In genomic region chr12:113438523-113439300, GRCh38 we compare ENCODE assay signal across 19 cellular contexts. TPM values are rescaled to one million over a fixed set of nuclear protein-coding genes. Genes with fewer than 3 reads are reported as not detected.
DNase-seq lines count a peak whose midpoint lies in the region; ATAC-seq, FAIRE-seq and TF ChIP-seq lines count a peak whose summit lies in the region.
"Had no signal": no experiment of that assay in that cellular context is flagged by ENCODE, and none has a peak within 500 bp of the region (broad histone marks: within the 10 kb centered on the region; RNA-seq: fewer than 3 reads in every experiment).

No MANE protein-coding gene starts in this region.

- no peaks in the 10 kb centered on the region for H3K4me1 Mint-ChIP-seq in endothelial cell (ENCODE audit: unreplicated experiment)
- H3K4me1 Mint-ChIP-seq: CD4-positive, CD25-positive, alpha-beta regulatory T cell; CD8-positive, alpha-beta memory T cell had no signal

- TF ChIP-seq CTCF in A549 (IDR thresholded peaks at IDR 0.05) (no peak), HEK293 (tag by site-specific recombination; IDR thresholded peaks at IDR 0.05) (no peak), GM12878 (IDR thresholded peaks at IDR 0.05 in 2 of 3, conservative IDR thresholded peaks at IDR 0.05 in 1 of 3; ENCODE audit: control insufficient read depth in 2 of 3, extremely low read depth in 1 of 3, insufficient read depth in 1 of 3, low read depth in 3 of 3, low read length in 3 of 3) (no peak), endothelial cell (IDR thresholded peaks at IDR 0.05; ENCODE audit: unreplicated experiment) (no peak)

- no peak for TF ChIP-seq POLR2A in A549 (IDR thresholded peaks at IDR 0.05; ENCODE audit: low read length)
- TF ChIP-seq POLR2A in GM12878 (IDR thresholded peaks at IDR 0.05; ENCODE audit: low read depth, low read length), result no peak

- H3K14ac ChIP-seq in mesenchymal stem cell (ENCODE audit: low read length in 2 of 2), result no peak overlapping the region

- no peaks in the 10 kb centered on the region for H3K36me3 Mint-ChIP-seq in endothelial cell (ENCODE audit: low read depth, unreplicated experiment)
- H3K36me3 Mint-ChIP-seq: CD4-positive, CD25-positive, alpha-beta regulatory T cell; CD8-positive, alpha-beta memory T cell had no signal

- DNase-seq in A549 (ENCODE audit: low read depth in 1 of 2, low spot score in 1 of 2), result no peak
- DNase-seq in GM12878 (ENCODE audit: low read depth, low spot score), result no peak
- no peak for DNase-seq in mesenchymal stem cell
- DNase-seq in COR-L47 (lab: John Stamatoyannopoulos, UW), result no peak
- no peak for DNase-seq in GM23248
- DNase-seq in endothelial cell (ENCODE audit: low spot score), result no peak
- DNase-seq: CD4-positive, CD25-positive, alpha-beta regulatory T cell; CD8-positive, alpha-beta memory T cell; GDM1 had no signal

- H3K4me3 ChIP-seq in A549, result no peak overlapping the region
- H3K4me3 ChIP-seq in HEK293 (ENCODE audit: low read depth, low read length), result no peak overlapping the region
- no peak overlapping the region for H3K4me3 ChIP-seq in GM12878
- H3K4me3 ChIP-seq in mesenchymal stem cell (ENCODE audit: insufficient read depth in 1 of 2, low read depth in 1 of 2, low read length in 2 of 2), result no peak overlapping the region
- no peak overlapping the region for H3K4me3 ChIP-seq in GM23248
- H3K4me3 ChIP-seq: HAP-1 had no signal

- H3K23ac ChIP-seq in mesenchymal stem cell (ENCODE audit: low read length in 2 of 2), result no peak overlapping the region

- H3K9me2 ChIP-seq in GM23248 (ENCODE audit: insufficient read depth), result no peaks in the 10 kb centered on the region

- H2AFZ ChIP-seq in GM12878 (ENCODE audit: control insufficient read depth, low read depth, low read length) (no peak overlapping the region), mesenchymal stem cell (ENCODE audit: low read depth, low read length) (no peak overlapping the region), GM23248 (no peak overlapping the region)

- WGBS in A549 (ENCODE audit: missing lambda C conversion rate), result 39% methylated on average over 4 of the region's 4 CpGs
- WGBS in GM12878 (ENCODE audit: insufficient coverage, insufficient replicate concordance, low lambda C conversion rate, missing lambda C conversion rate), result 0% methylated on average over 4 of the region's 4 CpGs
- WGBS in mesenchymal stem cell, result 76% methylated on average over 4 of the region's 4 CpGs
- 38 to 54% methylated on average over 4 of the region's 4 CpGs for WGBS in GM23248 (ENCODE audit: low coverage in 1 of 2, low lambda C conversion rate in 2 of 2, missing lambda C conversion rate in 2 of 2), 2 experiments

- no peak overlapping the region for H2AK5ac ChIP-seq in mesenchymal stem cell (ENCODE audit: low read length, severe bottlenecking)

- TF ChIP-seq RAD21 in A549 (conservative IDR thresholded peaks at IDR 0.05 in 1 of 2, IDR thresholded peaks at IDR 0.05 in 1 of 2) (no peak), GM12878 (IDR thresholded peaks at IDR 0.05; ENCODE audit: insufficient read depth, low read depth, low read length) (no peak)

- no peak overlapping the region for H2BK15ac ChIP-seq in mesenchymal stem cell (ENCODE audit: low read depth, poor library complexity, severe bottlenecking)

- no peak overlapping the region for H3K4ac ChIP-seq in mesenchymal stem cell (ENCODE audit: low read depth in 1 of 2, low read length in 2 of 2)

- H4K91ac ChIP-seq in mesenchymal stem cell (ENCODE audit: low read length), result no peak overlapping the region

- no peak overlapping the region for H3K27ac Mint-ChIP-seq in endothelial cell (ENCODE audit: unreplicated experiment)
- H3K27ac Mint-ChIP-seq: CD4-positive, CD25-positive, alpha-beta regulatory T cell; CD8-positive, alpha-beta memory T cell had no signal

- H3K79me1 ChIP-seq in mesenchymal stem cell (replicated peaks; ENCODE audit: low read length, poor library complexity, severe bottlenecking), result no peaks in the 10 kb centered on the region

- H4K8ac ChIP-seq in mesenchymal stem cell (ENCODE audit: low read length), result no peak overlapping the region

- H2BK12ac ChIP-seq in mesenchymal stem cell (ENCODE audit: low read length in 2 of 2), result no peak overlapping the region

- H3K4me2 ChIP-seq in A549 (no peak overlapping the region), GM12878 (ENCODE audit: control insufficient read depth, insufficient read depth) (no peak overlapping the region), mesenchymal stem cell (ENCODE audit: low read length, poor library complexity, severe bottlenecking) (no peak overlapping the region), GM23248 (ENCODE audit: unreplicated experiment) (no peak overlapping the region)

- peaks cover 5% of the 10 kb centered on the region for H3K27me3 Mint-ChIP-seq in endothelial cell (ENCODE audit: unreplicated experiment)

- H3K4me3 Mint-ChIP-seq in endothelial cell (ENCODE audit: unreplicated experiment), result no peak overlapping the region
- H3K4me3 Mint-ChIP-seq: CD4-positive, CD25-positive, alpha-beta regulatory T cell; CD8-positive, alpha-beta memory T cell had no signal

- no peaks in the 10 kb centered on the region for H3K9me3 Mint-ChIP-seq in endothelial cell (ENCODE audit: unreplicated experiment)
- H3K9me3 Mint-ChIP-seq: CD4-positive, CD25-positive, alpha-beta regulatory T cell; CD8-positive, alpha-beta memory T cell had no signal

- FAIRE-seq in A549 (lab: Jason Lieb, UNC), result peak; percentile 77
- peak; percentile 13 for FAIRE-seq in GM12878 (lab: Jason Lieb, UNC)
- FAIRE-seq: D721Med had no signal

- H3K9me3 ChIP-seq in A549 (no peaks in the 10 kb centered on the region), HEK293 (ENCODE audit: control insufficient read depth, insufficient read depth, low read depth, low read length) (no peaks in the 10 kb centered on the region), GM12878 (replicated peaks; ENCODE audit: control insufficient read depth, insufficient read depth, low read length) (no peaks in the 10 kb centered on the region), mesenchymal stem cell (ENCODE audit: control insufficient read depth, low read length) (no peaks in the 10 kb centered on the region), GM23248 (ENCODE audit: low read depth) (no peaks in the 10 kb centered on the region)
- H3K9me3 ChIP-seq: BE2C, Caco-2, HAP-1 had no signal

- peaks cover 2 to 9% of the 10 kb centered on the region in 2 experiments; a peak in 3 of 4 replicates for H3K27me3 ChIP-seq in GM12878 (replicated peaks in 1 of 2; ENCODE audit: control insufficient read depth in 2 of 2, insufficient read depth in 2 of 2, low read length in 1 of 2)
- peaks cover 56 to 57% of the 10 kb centered on the region in 2 experiments for H3K27me3 ChIP-seq in mesenchymal stem cell (ENCODE audit: control insufficient read depth in 1 of 2, insufficient read depth in 1 of 2, low read length in 2 of 2)
- peaks cover 17% of the 10 kb centered on the region; the same call in 1 of the 2 replicates for H3K27me3 ChIP-seq in GM23248 (replicated peaks; ENCODE audit: insufficient read depth)

- RAD21 ChIA-PET in GM12878 (lab: Charles Lee; ENCODE audit: unreplicated experiment), result no interaction called here

- POLR2A ChIA-PET in A549 (lab: Yijun Ruan, JAX) (no interaction called here), HEK293 (lab: Yijun Ruan, JAX) (no interaction called here), GM12878 (lab: Charles Lee) (no interaction called here)

- ATAC-seq in A549 (no peak), GM12878 (no peak)

- no peak overlapping the region for H2BK120ac ChIP-seq in mesenchymal stem cell (ENCODE audit: low read depth, low read length)

- H3K9ac ChIP-seq in GM12878 (ENCODE audit: control insufficient read depth, insufficient read depth, low read length), result no peak overlapping the region
- peak overlapping the region; percentile 44 for H3K9ac ChIP-seq in mesenchymal stem cell (ENCODE audit: low read length)
- no peak overlapping the region for H3K9ac ChIP-seq in GM23248

- H3K36me3 ChIP-seq in HEK293 (ENCODE audit: control insufficient read depth in 2 of 2, insufficient read depth in 1 of 2, low read length in 2 of 2) (no peaks in the 10 kb centered on the region), GM12878 (ENCODE audit: control insufficient read depth in 2 of 2, insufficient read depth in 2 of 2, low read length in 1 of 2) (no peaks in the 10 kb centered on the region), mesenchymal stem cell (ENCODE audit: control insufficient read depth in 1 of 2, insufficient read depth in 2 of 2, low read depth in 1 of 2, low read length in 2 of 2) (no peaks in the 10 kb centered on the region), GM23248 (ENCODE audit: low read depth) (no peaks in the 10 kb centered on the region)
- H3K36me3 ChIP-seq: BE2C, HAP-1 had no signal

- no TSS peak for BruUV-seq in GM12878 (replicated peaks; lab: Mats Ljungman, UMichigan)

- intact Hi-C loops in GM12878 (cut with micrococcal nuclease; ENCODE audit: unreplicated experiment), result loop anchor here (10.0 kb wide), 1 partner anchor 476 kb away; no protein-coding TSS in a partner anchor

- no peaks in the 10 kb centered on the region; the same call in 1 of the 2 replicates for H4K20me1 ChIP-seq in GM12878 (ENCODE audit: control insufficient read depth, insufficient read depth)
- no peaks in the 10 kb centered on the region for H4K20me1 ChIP-seq in GM23248 (ENCODE audit: insufficient read depth)

- H2BK5ac ChIP-seq in mesenchymal stem cell (ENCODE audit: low read depth, low read length, poor library complexity, severe bottlenecking), result no peak overlapping the region

- TF ChIP-seq EP300 in A549 (IDR thresholded peaks at IDR 0.05), result no peak
- TF ChIP-seq EP300 in GM12878 (IDR thresholded peaks at IDR 0.05; ENCODE audit: borderline replicate concordance in 1 of 2, control insufficient read depth in 1 of 2, low read depth in 2 of 2, low read length in 2 of 2), result no peak

- no peaks in the 10 kb centered on the region for H3K4me1 ChIP-seq in A549
- no peaks in the 10 kb centered on the region for H3K4me1 ChIP-seq in HEK293 (ENCODE audit: control insufficient read depth, insufficient read depth, low read length)
- no peaks in the 10 kb centered on the region for H3K4me1 ChIP-seq in GM12878 (ENCODE audit: control insufficient read depth, insufficient read depth, low read length)
- peaks cover under 1% of the 10 kb centered on the region for H3K4me1 ChIP-seq in mesenchymal stem cell (ENCODE audit: control insufficient read depth, insufficient read depth, low read depth, low read length)
- H3K4me1 ChIP-seq in GM23248 (ENCODE audit: insufficient read depth), result no peaks in the 10 kb centered on the region
- H3K4me1 ChIP-seq: BE2C, Caco-2, HAP-1 had no signal

- H3K79me2 ChIP-seq in GM12878 (ENCODE audit: control insufficient read depth, insufficient read depth, low read length) (no peaks in the 10 kb centered on the region), GM23248 (ENCODE audit: insufficient read depth) (no peaks in the 10 kb centered on the region)

- in situ Hi-C loops in GM12878 (cut with MboI), result loop anchor here (10.0 kb wide), 1 partner anchor 476 kb away; no protein-coding TSS in a partner anchor
- in situ Hi-C loops in GM23248 (cut with MboI), result no loop called here

- H3F3A ChIP-seq in GM23248 (ENCODE audit: insufficient read depth), result no peaks in the 10 kb centered on the region

- CTCF ChIA-PET in A549 (lab: Yijun Ruan, JAX), result interaction anchor here (0.9 to 1.1 kb wide), 2 partner anchors 10 to 14 kb away, joined by 3 to 5 read pairs; no protein-coding TSS in a partner anchor
- CTCF ChIA-PET in HEK293 (lab: Yijun Ruan, JAX), result interaction anchor here (0.6 to 1.2 kb wide), 3 partner anchors 23 to 426 kb away, joined by 3 to 4 read pairs (median 3); no protein-coding TSS in a partner anchor
- CTCF ChIA-PET in GM12878 (lab: Yijun Ruan, JAX), result no interaction called here

- H3K18ac ChIP-seq in mesenchymal stem cell (ENCODE audit: low read depth in 1 of 2, low read length in 2 of 2), result no peak overlapping the region

- H3K27ac ChIP-seq in A549, result no peak overlapping the region
- H3K27ac ChIP-seq in HEK293 (ENCODE audit: extremely low read depth, low read depth, low read length), result no peak overlapping the region
- no peak overlapping the region for H3K27ac ChIP-seq in GM12878 (ENCODE audit: control insufficient read depth, insufficient read depth)
- H3K27ac ChIP-seq in mesenchymal stem cell (ENCODE audit: low read length, poor library complexity, severe bottlenecking), result no peak overlapping the region
- no peak overlapping the region for H3K27ac ChIP-seq in GM23248

- SMC1A ChIA-PET in GM12878 (lab: Charles Lee; ENCODE audit: uncharacterized antibody, unreplicated experiment), result no interaction called here

RNA-seq across cellular contexts. Expression of gene SDSL, which starts 16.5 kb away (rescaled TPM):
- polyA plus RNA-seq in A549 (2011; rRNA removed) (21.0 and 22.0 TPM in 2 replicates), A549 (2017; fragmentation: RNase III; extraction: RNeasy Plus Mini Kit Qiagen cat#74134 plus additional on column Dnase treatment) (26.3 to 28.0 TPM (median 26.7 TPM) in 3 replicates), GM12878 (2011; rRNA removed) (0.65 and 1.7 TPM in 2 replicates), GM12878 (2014; fragmentation: Illumina TruSeq; extraction: Trizol) (0.25 TPM in 1 of 2 replicates, not detected in the other), GM12878 (2014; fragmentation: Nextera tagmentation; extraction: Ambion mirVana) (under 1 TPM; 0.18 to 0.49 TPM), GM12878 (2014; rRNA removed) (0.72 and 1.2 TPM in 2 replicates), GM12878 (2016; fragmentation: Nextera tagmentation; extraction: Ambion mirVana) (1 to 10 TPM; 4.1 to 4.4 TPM), GM23248 (2016; fragmentation: Nextera tagmentation; extraction: Ambion mirVana) (13.4 and 14.6 TPM in 2 replicates)
- polyA plus RNA-seq in A549 (2012; cell fraction: cytosol; rRNA removed), result 45.0 and 55.4 TPM in 2 replicates
- polyA plus RNA-seq in A549 (2012; cell fraction: nucleus; rRNA removed), result 41.1 and 51.2 TPM in 2 replicates
- 10.7 and 18.6 TPM in 2 replicates for polyA minus RNA-seq in A549 (2011; rRNA and poly(A)+ RNA removed)
- not detected in 2 replicates for total RNA-seq in GM12878 (2013; cell fraction: nucleolus; rRNA removed)
- total RNA-seq in GM12878 (2014; rRNA removed) (1.2 and 1.6 TPM in 2 replicates), GM12878 (2014; rRNA removed; fragmentation: Illumina TruSeq; extraction: Trizol) (0.27 and 1.2 TPM in 2 replicates), GM12878 (2021) (1.3 and 1.5 TPM in 2 replicates), endothelial cell (ENCODE audit: unreplicated experiment) (1.3 TPM)
- polyA plus RNA-seq in GM12878 (2011; ENCODE audit: low read depth), result 0.37 TPM
- 3.4 and 5.9 TPM in 2 replicates for polyA plus RNA-seq in GM12878 (2011; cell fraction: cytosol; rRNA removed)
- 1.5 and 2.4 TPM in 2 replicates for polyA plus RNA-seq in GM12878 (2011; cell fraction: nucleus; rRNA removed)
- polyA plus RNA-seq in GM12878 (2012), result 0.68 and 0.91 TPM in 2 replicates
- polyA minus RNA-seq in GM12878 (2011; rRNA and poly(A)+ RNA removed), result 0.59 and 1.4 TPM in 2 replicates
- 1.5 and 2.1 TPM in 2 replicates for polyA minus RNA-seq in GM12878 (2011; cell fraction: cytosol; rRNA and poly(A)+ RNA removed)
- polyA minus RNA-seq in GM12878 (2011; cell fraction: nucleus; rRNA and poly(A)+ RNA removed), result 1.6 and 1.9 TPM in 2 replicates
- 5.4 TPM for polyA plus RNA-seq in mesenchymal stem cell (2013, experiment 1 of 2)
- 4.6 TPM for polyA plus RNA-seq in mesenchymal stem cell (2013, experiment 2 of 2)
- 5.1 and 6.3 TPM in 2 replicates for total RNA-seq in GM23248 (2014; rRNA removed; shearing (Covaris generic))
- total RNA-seq: CD4-positive, CD25-positive, alpha-beta regulatory T cell had no signal
- polyA plus RNA-seq: CD8-positive, alpha-beta memory T cell had no signal

RNA-seq across cellular contexts. Expression of gene LHX5, which starts 33.0 kb away (rescaled TPM):
- not detected in 2 replicates for polyA plus RNA-seq in A549 (2011; rRNA removed)
- not detected in 2 replicates for polyA plus RNA-seq in A549 (2012; cell fraction: cytosol; rRNA removed)
- 0.01 TPM in 1 of 2 replicates, not detected in the other for polyA plus RNA-seq in A549 (2012; cell fraction: nucleus; rRNA removed)
- polyA plus RNA-seq in A549 (2017; fragmentation: RNase III; extraction: RNeasy Plus Mini Kit Qiagen cat#74134 plus additional on column Dnase treatment), result not detected in 3 replicates
- polyA minus RNA-seq in A549 (2011; rRNA and poly(A)+ RNA removed), result not detected in 2 replicates
- not detected in 2 replicates for total RNA-seq in GM12878 (2013; cell fraction: nucleolus; rRNA removed)
- not detected in 2 replicates for total RNA-seq in GM12878 (2014; rRNA removed)
- total RNA-seq in GM12878 (2014; rRNA removed; fragmentation: Illumina TruSeq; extraction: Trizol), result not detected in 2 replicates
- not detected in 2 replicates for total RNA-seq in GM12878 (2021)
- polyA plus RNA-seq in GM12878 (2011; ENCODE audit: low read depth), result not detected
- 0.03 TPM in 1 of 2 replicates, not detected in the other for polyA plus RNA-seq in GM12878 (2011; rRNA removed)
- 0.01 and 0.05 TPM in 2 replicates for polyA plus RNA-seq in GM12878 (2011; cell fraction: cytosol; rRNA removed)
- polyA plus RNA-seq in GM12878 (2011; cell fraction: nucleus; rRNA removed), result 0.03 TPM in 1 of 2 replicates, not detected in the other
- polyA plus RNA-seq in GM12878 (2012), result not detected in 2 replicates
- polyA plus RNA-seq in GM12878 (2014; fragmentation: Illumina TruSeq; extraction: Trizol), result not detected in 2 replicates
- not detected for polyA plus RNA-seq in GM12878 (2014; fragmentation: Nextera tagmentation; extraction: Ambion mirVana)
- polyA plus RNA-seq in GM12878 (2014; rRNA removed), result not detected in 2 replicates
- not detected for polyA plus RNA-seq in GM12878 (2016; fragmentation: Nextera tagmentation; extraction: Ambion mirVana)
- polyA minus RNA-seq in GM12878 (2011; rRNA and poly(A)+ RNA removed), result not detected in 2 replicates
- not detected in 2 replicates for polyA minus RNA-seq in GM12878 (2011; cell fraction: cytosol; rRNA and poly(A)+ RNA removed)
- not detected in 2 replicates for polyA minus RNA-seq in GM12878 (2011; cell fraction: nucleus; rRNA and poly(A)+ RNA removed)
- polyA plus RNA-seq in mesenchymal stem cell (2013, experiment 1 of 2), result not detected
- not detected for polyA plus RNA-seq in mesenchymal stem cell (2013, experiment 2 of 2)
- total RNA-seq in GM23248 (2014; rRNA removed; shearing (Covaris generic)), result not detected in 2 replicates
- polyA plus RNA-seq in GM23248 (2016; fragmentation: Nextera tagmentation; extraction: Ambion mirVana), result not detected in 2 replicates
- not detected for total RNA-seq in endothelial cell (ENCODE audit: unreplicated experiment)
- total RNA-seq: A172; CD4-positive, CD25-positive, alpha-beta regulatory T cell; CD8-positive, alpha-beta memory T cell; H4; HT-29; IMR-90 had no signal
- polyA plus RNA-seq: CD4-positive, CD25-positive, alpha-beta regulatory T cell; CD8-positive, alpha-beta memory T cell; IMR-90 had no signal

RNA-seq across cellular contexts. Expression of gene SDS, which starts 35.0 kb away (rescaled TPM):
- 3.7 and 3.9 TPM in 2 replicates for polyA plus RNA-seq in A549 (2011; rRNA removed)
- polyA plus RNA-seq in A549 (2012; cell fraction: cytosol; rRNA removed), result 6.4 and 8.1 TPM in 2 replicates
- 10.0 and 10.8 TPM in 2 replicates for polyA plus RNA-seq in A549 (2012; cell fraction: nucleus; rRNA removed)
- polyA plus RNA-seq in A549 (2017; fragmentation: RNase III; extraction: RNeasy Plus Mini Kit Qiagen cat#74134 plus additional on column Dnase treatment), result 5.4 to 7.3 TPM (median 6.5 TPM) in 3 replicates
- 3.8 and 4.2 TPM in 2 replicates for polyA minus RNA-seq in A549 (2011; rRNA and poly(A)+ RNA removed)
- total RNA-seq in GM12878 (2013; cell fraction: nucleolus; rRNA removed), result not detected in 2 replicates
- total RNA-seq in GM12878 (2014; rRNA removed), result not detected in 2 replicates
- not detected in 2 replicates for total RNA-seq in GM12878 (2014; rRNA removed; fragmentation: Illumina TruSeq; extraction: Trizol)
- total RNA-seq in GM12878 (2021), result 0.18 TPM in 1 of 2 replicates, not detected in the other
- polyA plus RNA-seq in GM12878 (2011; ENCODE audit: low read depth), result not detected
- polyA plus RNA-seq in GM12878 (2011; rRNA removed), result not detected in 2 replicates
- polyA plus RNA-seq in GM12878 (2011; cell fraction: cytosol; rRNA removed), result not detected in 2 replicates
- not detected in 2 replicates for polyA plus RNA-seq in GM12878 (2011; cell fraction: nucleus; rRNA removed)
- 0.07 and 0.12 TPM in 2 replicates for polyA plus RNA-seq in GM12878 (2012)
- polyA plus RNA-seq in GM12878 (2014; fragmentation: Illumina TruSeq; extraction: Trizol), result not detected in 2 replicates
- polyA plus RNA-seq in GM12878 (2014; fragmentation: Nextera tagmentation; extraction: Ambion mirVana), result not detected
- not detected in 2 replicates for polyA plus RNA-seq in GM12878 (2014; rRNA removed)
- polyA plus RNA-seq in GM12878 (2016; fragmentation: Nextera tagmentation; extraction: Ambion mirVana), result not detected
- polyA minus RNA-seq in GM12878 (2011; rRNA and poly(A)+ RNA removed), result not detected in 2 replicates
- not detected in 2 replicates for polyA minus RNA-seq in GM12878 (2011; cell fraction: cytosol; rRNA and poly(A)+ RNA removed)
- polyA minus RNA-seq in GM12878 (2011; cell fraction: nucleus; rRNA and poly(A)+ RNA removed), result not detected in 2 replicates
- not detected for polyA plus RNA-seq in mesenchymal stem cell (2013, experiment 1 of 2)
- polyA plus RNA-seq in mesenchymal stem cell (2013, experiment 2 of 2), result not detected
- total RNA-seq in GM23248 (2014; rRNA removed; shearing (Covaris generic)), result not detected in 2 replicates
- polyA plus RNA-seq in GM23248 (2016; fragmentation: Nextera tagmentation; extraction: Ambion mirVana), result not detected in 2 replicates
- total RNA-seq in endothelial cell (ENCODE audit: unreplicated experiment), result not detected
- total RNA-seq: A172; Caco-2; CD4-positive, CD25-positive, alpha-beta regulatory T cell; Daoy; H4; HT-29; IMR-90 had no signal
- polyA plus RNA-seq: CD4-positive, CD25-positive, alpha-beta regulatory T cell; CD8-positive, alpha-beta memory T cell; IMR-90 had no signal
